21 cellular contexts compared by ENCODE assay signal in genomic region chr2:179773986-179774385, GRCh38.
"Had no signal": no experiment of that assay in that cellular context is flagged by ENCODE, and none has a peak within 500 bp of the region (broad histone marks: within the 10 kb centered on the region; RNA-seq: fewer than 3 reads in every experiment).

No MANE protein-coding gene starts in this region.

- H3K27ac ChIP-seq: dorsolateral prefrontal cortex, hepatocyte, left ventricle myocardium inferior, lower lobe of right lung, ovary, right atrium auricular region, testis, tibial nerve had no signal

- H3K36me3 ChIP-seq: left ventricle myocardium inferior, lower lobe of right lung, ovary, right atrium auricular region, tibial nerve had no signal

- H3K27me3 ChIP-seq: dorsolateral prefrontal cortex, hepatocyte, ovary, right atrium auricular region, testis, tibial nerve had no signal

- H3K9me3 Mint-ChIP-seq: stimulated activated naive CD8-positive, alpha-beta T cell treated with anti-CD3 and anti-CD28 coated beads, Interleukin-15, Interleukin-2, amounts not matched to agents 100 ng/mL and 50 ng/mL, for 24 hours had no signal

- H3K79me2 ChIP-seq: hepatocyte had no signal

- DNase-seq: cortex of kidney; dorsolateral prefrontal cortex; effector CD8-positive, alpha-beta T cell; foreskin melanocyte; head of caudate nucleus; kidney; left cardiac atrium; left ventricle myocardium inferior; lower lobe of right lung; mesenchymal stem cell; midbrain; naive B cell; ovary; small intestine; stimulated activated CD4-positive, alpha-beta T cell treated with anti-CD3 and anti-CD28 coated beads, Interleukin-12 subunit alpha, Interleukin-12 subunit beta, amount 100 ng/mL, for 4 hours; testis had no signal

- H3K4me1 ChIP-seq: lower lobe of right lung, tibial nerve had no signal

- H3K36me3 Mint-ChIP-seq: naive B cell had no signal

- H3K4me3 ChIP-seq: dorsolateral prefrontal cortex, hepatocyte, left ventricle myocardium inferior, lower lobe of right lung, ovary, right atrium auricular region, testis, tibial nerve had no signal

- H3K27ac Mint-ChIP-seq: naive B cell; stimulated activated naive CD8-positive, alpha-beta T cell treated with anti-CD3 and anti-CD28 coated beads, Interleukin-15, Interleukin-2, amounts not matched to agents 100 ng/mL and 50 ng/mL, for 24 hours had no signal

- H3K9me3 ChIP-seq: left ventricle myocardium inferior, lower lobe of right lung, ovary, right atrium auricular region, testis, tibial nerve had no signal

- H3K4me2 ChIP-seq: hepatocyte had no signal

- H2AFZ ChIP-seq: hepatocyte had no signal

- H3K4me3 Mint-ChIP-seq: naive B cell; neural crest cell; stimulated activated naive CD8-positive, alpha-beta T cell treated with anti-CD3 and anti-CD28 coated beads, Interleukin-15, Interleukin-2, amounts not matched to agents 100 ng/mL and 50 ng/mL, for 24 hours had no signal

- ATAC-seq: left cardiac atrium had no signal

- H3K4me1 Mint-ChIP-seq: naive B cell, neural crest cell had no signal
